20 cellular contexts compared by ENCODE assay signal in genomic region chr11:77081381-77081851, GRCh38. TPM values are rescaled to one million over a fixed set of nuclear protein-coding genes. Genes with fewer than 3 reads are reported as not detected.
DNase-seq lines count a peak whose midpoint lies in the region; ATAC-seq and TF ChIP-seq lines count a peak whose summit lies in the region.
"Had no signal": no experiment of that assay in that cellular context is flagged by ENCODE, and none has a peak within 500 bp of the region (broad histone marks: within the 10 kb centered on the region; RNA-seq: fewer than 3 reads in every experiment).

No MANE protein-coding gene starts in this region.

- H3K4me1 Mint-ChIP-seq in activated naive CD4-positive, alpha-beta T cell treated with anti-CD3 and anti-CD28 coated beads, Interleukin-2, amount 10 ng/mL, durations not matched to agents 7 days and 5 days, result peaks cover 26% of the 10 kb centered on the region
- peaks cover 6% of the 10 kb centered on the region; the same call in 1 of the 2 replicates for H3K4me1 Mint-ChIP-seq in WTC11

- H3K4me3 Mint-ChIP-seq in activated naive CD4-positive, alpha-beta T cell treated with anti-CD3 and anti-CD28 coated beads, Interleukin-2, amount 10 ng/mL, durations not matched to agents 7 days and 5 days, result no peak overlapping the region
- H3K4me3 Mint-ChIP-seq in WTC11, result no peak overlapping the region
- H3K4me3 Mint-ChIP-seq: nephron had no signal

- TF ChIP-seq CTCF in WTC11 (IDR thresholded peaks at IDR 0.05), result no peak
- no peak for TF ChIP-seq CTCF in thoracic aorta (IDR thresholded peaks at IDR 0.05)

- POLR2A ChIA-PET in WTC11 (lab: Charles Lee), result no interaction called here

- no peak overlapping the region for H3K4me2 ChIP-seq in Karpas-422 (ENCODE audit: low read depth, low read length, poor library complexity, severe bottlenecking)

- no peaks in the 10 kb centered on the region for H3K9me2 ChIP-seq in Karpas-422 (replicated peaks; ENCODE audit: insufficient read depth, low read length)

- H3K4me1 ChIP-seq in thoracic aorta (ENCODE audit: control insufficient read depth in 1 of 2, low read depth in 2 of 2), result peaks cover 3 to 9% of the 10 kb centered on the region in 2 donors
- H3K4me1 ChIP-seq in Karpas-422 (ENCODE audit: low read length), result peaks cover 10% of the 10 kb centered on the region

- H3K27ac ChIP-seq in thoracic aorta (no peak overlapping the region), Karpas-422 (ENCODE audit: low read length) (no peak overlapping the region)
- H3K27ac ChIP-seq: gastrocnemius medialis had no signal

- no peaks in the 10 kb centered on the region for H4K20me1 ChIP-seq in Karpas-422 (ENCODE audit: insufficient read depth, low read depth, low read length)

- no peaks in the 10 kb centered on the region for H3K27me3 ChIP-seq in thoracic aorta (replicated peaks; ENCODE audit: insufficient read depth)
- H3K27me3 ChIP-seq in Karpas-422 (ENCODE audit: low read length), result no peaks in the 10 kb centered on the region
- H3K27me3 ChIP-seq: gastrocnemius medialis had no signal

- H3K9me3 ChIP-seq in thoracic aorta (no peaks in the 10 kb centered on the region), Karpas-422 (ENCODE audit: low read length) (no peaks in the 10 kb centered on the region)
- H3K9me3 ChIP-seq: gastrocnemius medialis had no signal

- H3K9me3 Mint-ChIP-seq in activated naive CD4-positive, alpha-beta T cell treated with anti-CD3 and anti-CD28 coated beads, Interleukin-2, amount 10 ng/mL, durations not matched to agents 7 days and 5 days, result no peaks in the 10 kb centered on the region
- H3K9me3 Mint-ChIP-seq in WTC11, result peaks cover 22% of the 10 kb centered on the region

- CTCF ChIA-PET in activated naive CD4-positive, alpha-beta T cell treated with anti-CD3 and anti-CD28 coated beads, Interleukin-2, amount 10 ng/mL, durations not matched to agents 7 days and 5 days (lab: Charles Lee), result interaction anchor here (1.4 to 5.4 kb wide), 4 partner anchors 9 to 162 kb away, joined by 3 to 62 read pairs (median 8); no protein-coding TSS in a partner anchor
- CTCF ChIA-PET in WTC11 (lab: Charles Lee), result interaction anchor here (0.5 to 2.2 kb wide), 6 partner anchors 10 to 198 kb away, joined by 3 to 48 read pairs (median 6); no protein-coding TSS in a partner anchor

- no peak for ATAC-seq in WTC11
- ATAC-seq in thoracic aorta (ENCODE audit: insufficient number of reproducible peaks, low FRiP score, low read depth), result no peak
- ATAC-seq in HG03439 (IDR thresholded peaks at IDR 0.05; ENCODE audit: unreplicated experiment), result no peak
- ATAC-seq: activated CD4-positive, CD25-positive, alpha-beta regulatory T cell treated with anti-CD3 and anti-CD28 coated beads, Interleukin-2, amount 50 U/mL, for 24 hours; gastrocnemius medialis had no signal

- H3K27me3 Mint-ChIP-seq in activated naive CD4-positive, alpha-beta T cell treated with anti-CD3 and anti-CD28 coated beads, Interleukin-2, amount 10 ng/mL, durations not matched to agents 7 days and 5 days, result peaks cover 11% of the 10 kb centered on the region
- no peaks in the 10 kb centered on the region for H3K27me3 Mint-ChIP-seq in WTC11 (ENCODE audit: low read depth)

- no peaks in the 10 kb centered on the region for H3K36me3 Mint-ChIP-seq in activated naive CD4-positive, alpha-beta T cell treated with anti-CD3 and anti-CD28 coated beads, Interleukin-2, amount 10 ng/mL, durations not matched to agents 7 days and 5 days
- no peaks in the 10 kb centered on the region; the same call in 1 of the 2 replicates for H3K36me3 Mint-ChIP-seq in WTC11

- no peak overlapping the region for H2AFZ ChIP-seq in Karpas-422 (ENCODE audit: low read length)

- DNase-seq in activated naive CD4-positive, alpha-beta T cell treated with anti-CD3 and anti-CD28 coated beads, Interleukin-2, amount 10 ng/mL, durations not matched to agents 7 days and 5 days, result no peak
- no peak for DNase-seq in activated naive CD4-positive, alpha-beta T cell treated with Interleukin-2 at 50 U/mL for 16 hours
- peak; percentile 5 for DNase-seq in WTC11 (ENCODE audit: low spot score)
- DNase-seq in mesenteric fat pad (ENCODE audit: low spot score), result peak; percentile 67
- peak; percentile 1 for DNase-seq in thoracic aorta (ENCODE audit: low spot score)
- no peak for DNase-seq in Karpas-422
- no peak for DNase-seq in germinal center (ENCODE audit: low spot score)
- DNase-seq: amniotic stem cell, Calu3, NCI-H1436 treated with DMSO at 0.1 percent for 48 hours, NCI-H226 had no signal

- no peak overlapping the region for H3K9ac ChIP-seq in Karpas-422 (ENCODE audit: low read length)

- H3K36me3 ChIP-seq in thoracic aorta (no peaks in the 10 kb centered on the region), Karpas-422 (ENCODE audit: insufficient read depth, low read length) (no peaks in the 10 kb centered on the region)
- H3K36me3 ChIP-seq: gastrocnemius medialis had no signal

- no peaks in the 10 kb centered on the region for H3K79me2 ChIP-seq in Karpas-422 (ENCODE audit: low read length)

- H3K27ac Mint-ChIP-seq in activated naive CD4-positive, alpha-beta T cell treated with anti-CD3 and anti-CD28 coated beads, Interleukin-2, amount 10 ng/mL, durations not matched to agents 7 days and 5 days, result peak overlapping the region; percentile 51
- H3K27ac Mint-ChIP-seq in WTC11, result no peak overlapping the region; the same call in 1 of the 2 replicates

- H3K4me3 ChIP-seq in thoracic aorta (no peak overlapping the region), Karpas-422 (ENCODE audit: low read length) (no peak overlapping the region)
- H3K4me3 ChIP-seq: gastrocnemius medialis, GM12878, K562 had no signal

TF ChIP-seq in WTC11, 78 proteins besides CTCF, POLR2A, EP300 and RAD21 (continues in another document):
- TF ChIP-seq ZNF671 (CRISPR knock-in tag; IDR thresholded peaks at IDR 0.05), result no peak
- no peak for TF ChIP-seq OVOL2 (CRISPR knock-in tag; IDR thresholded peaks at IDR 0.05; ENCODE audit: borderline replicate concordance)
- no peak for TF ChIP-seq JUN (CRISPR knock-in tag; IDR thresholded peaks at IDR 0.05)
- TF ChIP-seq STAT6 (CRISPR knock-in tag; conservative IDR thresholded peaks at IDR 0.05; ENCODE audit: low read depth), result no peak
- TF ChIP-seq TEAD1 (CRISPR knock-in tag; IDR thresholded peaks at IDR 0.05), result no peak
- TF ChIP-seq, protein P1, sequence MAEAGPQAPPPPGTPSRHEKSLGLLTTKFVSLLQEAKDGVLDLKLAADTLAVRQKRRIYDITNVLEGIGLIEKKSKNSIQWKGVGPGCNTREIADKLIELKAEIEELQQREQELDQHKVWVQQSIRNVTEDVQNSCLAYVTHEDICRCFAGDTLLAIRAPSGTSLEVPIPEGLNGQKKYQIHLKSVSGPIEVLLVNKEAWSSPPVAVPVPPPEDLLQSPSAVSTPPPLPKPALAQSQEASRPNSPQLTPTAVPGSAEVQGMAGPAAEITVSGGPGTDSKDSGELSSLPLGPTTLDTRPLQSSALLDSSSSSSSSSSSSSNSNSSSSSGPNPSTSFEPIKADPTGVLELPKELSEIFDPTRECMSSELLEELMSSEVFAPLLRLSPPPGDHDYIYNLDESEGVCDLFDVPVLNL (CRISPR knock-in tag; IDR thresholded peaks at IDR 0.05; ENCODE audit: borderline replicate concordance, low read depth), result no peak
- TF ChIP-seq NR2C2 (CRISPR knock-in tag; IDR thresholded peaks at IDR 0.05), result no peak
- TF ChIP-seq SP1 (CRISPR knock-in tag; conservative IDR thresholded peaks at IDR 0.05), result no peak
- TF ChIP-seq, protein P2, sequence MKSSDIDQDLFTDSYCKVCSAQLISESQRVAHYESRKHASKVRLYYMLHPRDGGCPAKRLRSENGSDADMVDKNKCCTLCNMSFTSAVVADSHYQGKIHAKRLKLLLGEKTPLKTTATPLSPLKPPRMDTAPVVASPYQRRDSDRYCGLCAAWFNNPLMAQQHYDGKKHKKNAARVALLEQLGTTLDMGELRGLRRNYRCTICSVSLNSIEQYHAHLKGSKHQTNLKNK (CRISPR knock-in tag; IDR thresholded peaks at IDR 0.05), result no peak
- TF ChIP-seq ZNF232 (CRISPR knock-in tag; IDR thresholded peaks at IDR 0.05), result no peak
- no peak for TF ChIP-seq ZBTB21 (CRISPR knock-in tag; IDR thresholded peaks at IDR 0.05; ENCODE audit: borderline replicate concordance)
- no peak for TF ChIP-seq JAZF1 (CRISPR knock-in tag; IDR thresholded peaks at IDR 0.05)

RNA-seq across cellular contexts. Expression of gene CAPN5, which starts 14.6 kb away (rescaled TPM):
- total RNA-seq in WTC11 (2021), result 24.0 to 27.4 TPM (median 24.3 TPM) in 3 replicates
- 5.1 TPM for total RNA-seq in mesenteric fat pad
- 10 to 100 TPM in 1 of 2 donors, 1 to 10 TPM in 1; 9.5 to 20.8 TPM for total RNA-seq in thoracic aorta
- 0.07 and 0.54 TPM in 2 replicates for total RNA-seq in Karpas-422 (2014; rRNA removed; shearing (Covaris generic); ENCODE audit: low replicate concordance)

RNA-seq across cellular contexts. Expression of gene OMP, which starts 21.2 kb away (rescaled TPM):
- total RNA-seq in WTC11 (2021), result 1.4 TPM in 1 of 3 replicates, not detected in the others
- not detected for total RNA-seq in mesenteric fat pad
- total RNA-seq in thoracic aorta, result not detected
- total RNA-seq in Karpas-422 (2014; rRNA removed; shearing (Covaris generic); ENCODE audit: low replicate concordance), result not detected in 2 replicates
- total RNA-seq: gastrocnemius medialis, GM12878, K562, lower leg skin, subcutaneous adipose tissue had no signal

RNA-seq across cellular contexts. Expression of gene MYO7A, which starts 46.6 kb away (rescaled TPM):
- 2.1 to 2.5 TPM (median 2.3 TPM) in 3 replicates for total RNA-seq in WTC11 (2021)
- total RNA-seq in mesenteric fat pad, result 23.2 TPM
- total RNA-seq in thoracic aorta, result 10 to 100 TPM; 15.2 to 22.7 TPM
- total RNA-seq in Karpas-422 (2014; rRNA removed; shearing (Covaris generic); ENCODE audit: low replicate concordance), result not detected in 2 replicates

RNA-seq across cellular contexts. Expression of gene B3GNT6, which starts 47.2 kb away (rescaled TPM):
- total RNA-seq in WTC11 (2021) (0.07 to 0.14 TPM in 2 of 3 replicates, not detected in the other), mesenteric fat pad (not detected), thoracic aorta (1 to 10 TPM in 1 of 2 donors, not detected in 1; 1.4 TPM)
- not detected in 2 replicates for total RNA-seq in Karpas-422 (2014; rRNA removed; shearing (Covaris generic); ENCODE audit: low replicate concordance)
- total RNA-seq: GM12878, K562, renal cortical epithelial cell had no signal

Comparison
In these comparisons a context has a peak if more than half of its experiments do, and no peak if none do; other contexts are left out.
1. DNase-seq: peak in WTC11 (single experiment), mesenteric fat pad (single experiment) and thoracic aorta (single experiment); none in activated naive CD4-positive, alpha-beta T cell treated with anti-CD3 and anti-CD28 coated beads, Interleukin-2, amount 10 ng/mL, durations not matched to agents 7 days and 5 days (single experiment), activated naive CD4-positive, alpha-beta T cell treated with Interleukin-2 at 50 U/mL for 16 hours (single experiment), Karpas-422 (single experiment) and germinal center (single experiment).